8 cellular contexts compared by ENCODE assay signal in the genomic region with DNA sequence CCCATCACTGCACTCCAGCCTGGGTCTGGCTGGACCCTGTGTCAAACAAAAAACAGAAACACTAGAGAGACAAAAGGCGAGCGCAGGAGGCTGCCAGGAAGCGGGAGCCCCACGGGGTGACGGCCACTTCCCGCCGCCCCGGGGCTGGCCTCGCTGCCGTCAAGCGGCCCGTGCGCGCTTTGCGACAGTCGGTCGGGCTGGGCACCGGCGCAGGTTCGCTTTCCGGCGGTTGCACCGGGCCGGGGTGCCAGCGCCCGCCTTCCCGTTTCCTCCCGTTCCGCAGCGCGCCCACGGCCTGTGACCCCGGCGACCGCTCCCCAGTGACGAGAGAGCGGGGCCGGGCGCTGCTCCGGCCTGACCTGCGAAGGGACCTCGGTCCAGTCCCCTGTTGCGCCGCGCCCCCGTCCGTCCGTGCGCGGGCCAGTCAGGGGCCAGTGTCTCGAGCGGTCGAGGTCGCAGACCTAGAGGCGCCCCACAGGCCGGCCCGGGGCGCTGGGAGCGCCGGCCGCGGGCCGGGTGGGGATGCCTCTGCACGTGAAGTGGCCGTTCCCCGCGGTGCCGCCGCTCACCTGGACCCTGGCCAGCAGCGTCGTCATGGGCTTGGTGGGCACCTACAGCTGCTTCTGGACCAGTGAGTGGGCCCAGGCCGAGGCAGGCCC. TPM values are rescaled to one million over a fixed set of nuclear protein-coding genes. Genes with fewer than 3 reads are reported as not detected.
DNase-seq lines count a peak whose midpoint lies in the region; ATAC-seq lines count a peak whose summit lies in the region.

A gene (plus strand): TSS at position 218 of the 659 bp plus-strand sequence. CDS start 305 bp downstream, at position 523.

- H3K79me1 ChIP-seq in mesenchymal stem cell (replicated peaks; ENCODE audit: low read length, poor library complexity, severe bottlenecking), result peaks cover 5% of the 10 kb centered on the region

- no peak within 1 kb of the TSS for H2AFZ ChIP-seq in mesenchymal stem cell (ENCODE audit: low read depth, low read length)

- H3K18ac ChIP-seq in mesenchymal stem cell (ENCODE audit: low read depth in 1 of 2, low read length in 2 of 2), result peak within 1 kb of the TSS; percentile 68 to 89

- WGBS in mesenchymal stem cell, result under 1% methylated on average over 39 of the region's 72 CpGs

- H3K4me2 ChIP-seq in mesenchymal stem cell (ENCODE audit: low read length, poor library complexity, severe bottlenecking), result peak within 1 kb of the TSS; percentile 73

- H3K4ac ChIP-seq in mesenchymal stem cell (ENCODE audit: low read depth in 1 of 2, low read length in 2 of 2), result peak within 1 kb of the TSS; percentile 64 to 67

- H3K23ac ChIP-seq in mesenchymal stem cell (ENCODE audit: low read length in 2 of 2), result no peak within 1 kb of the TSS

- H3K9me3 ChIP-seq in endocrine pancreas (ENCODE audit: control insufficient read depth, low read length), result no peaks in the 10 kb centered on the region
- H3K9me3 ChIP-seq in mesenchymal stem cell (ENCODE audit: control insufficient read depth, low read length), result no peaks in the 10 kb centered on the region

- H3K14ac ChIP-seq in mesenchymal stem cell (ENCODE audit: low read length in 2 of 2), result peak within 1 kb of the TSS in 1 of 2 experiments; percentile 62

- H4K91ac ChIP-seq in mesenchymal stem cell (ENCODE audit: low read length), result peak within 1 kb of the TSS; percentile 92

- H4K8ac ChIP-seq in mesenchymal stem cell (ENCODE audit: low read length), result peak within 1 kb of the TSS; percentile 87

- H3K4me3 ChIP-seq in endocrine pancreas (ENCODE audit: control insufficient read depth, insufficient read depth, low read length) (no peak within 1 kb of the TSS), mesenchymal stem cell (ENCODE audit: insufficient read depth in 1 of 2, low read depth in 1 of 2, low read length in 2 of 2) (peak within 1 kb of the TSS; percentile 77 to 79)

- no peak within 1 kb of the TSS for H2BK5ac ChIP-seq in mesenchymal stem cell (ENCODE audit: low read depth, low read length, poor library complexity, severe bottlenecking)

- no peak within 1 kb of the TSS for H2BK12ac ChIP-seq in mesenchymal stem cell (ENCODE audit: low read length in 2 of 2)

- H3K27ac ChIP-seq in mesenchymal stem cell (ENCODE audit: low read length, poor library complexity, severe bottlenecking), result peak within 1 kb of the TSS; percentile 60

- H2BK15ac ChIP-seq in mesenchymal stem cell (ENCODE audit: low read depth, poor library complexity, severe bottlenecking), result peak within 1 kb of the TSS; percentile 23

- H3K9ac ChIP-seq in endocrine pancreas (ENCODE audit: control insufficient read depth, insufficient read depth, low read length) (peak within 1 kb of the TSS; percentile 43), mesenchymal stem cell (ENCODE audit: low read length) (peak within 1 kb of the TSS; percentile 85)

- ATAC-seq in HG03108 (IDR thresholded peaks at IDR 0.05; ENCODE audit: unreplicated experiment), result peak; percentile 37

- H3K4me1 ChIP-seq in endocrine pancreas (ENCODE audit: control insufficient read depth, insufficient read depth, low read length), result no peaks in the 10 kb centered on the region
- peaks cover 17% of the 10 kb centered on the region for H3K4me1 ChIP-seq in mesenchymal stem cell (ENCODE audit: control insufficient read depth, insufficient read depth, low read depth, low read length)

- H3K36me3 ChIP-seq in endocrine pancreas (ENCODE audit: control insufficient read depth, insufficient read depth, low read length), result no peaks in the 10 kb centered on the region
- H3K36me3 ChIP-seq in mesenchymal stem cell (ENCODE audit: control insufficient read depth in 1 of 2, insufficient read depth in 2 of 2, low read depth in 1 of 2, low read length in 2 of 2), result peaks cover 6 to 12% of the 10 kb centered on the region in 2 experiments

- H3K27me3 ChIP-seq in endocrine pancreas (ENCODE audit: control insufficient read depth, insufficient read depth, low read length) (no peaks in the 10 kb centered on the region), mesenchymal stem cell (ENCODE audit: control insufficient read depth in 1 of 2, insufficient read depth in 1 of 2, low read length in 2 of 2) (peaks cover 0 to 5% of the 10 kb centered on the region in 2 experiments)

- peak within 1 kb of the TSS; percentile 73 for H2BK120ac ChIP-seq in mesenchymal stem cell (ENCODE audit: low read depth, low read length)

- DNase-seq in NCI-H748 (lab: John Stamatoyannopoulos, UW; ENCODE audit: unreplicated experiment) (peak; percentile 54), NCI-H748 treated with DMSO at 0.1 percent for 48 hours (lab: John Stamatoyannopoulos, UW) (no peak), NCI-H774 (lab: John Stamatoyannopoulos, UW) (peak; percentile 51), mesenchymal stem cell (peak; percentile 64)
- peak in 2 of 3 experiments; percentile 21 to 54 for DNase-seq in activated CD8-positive, alpha-beta memory T cell treated with anti-CD3 and anti-CD28 coated beads for 48 hours (ENCODE audit: low read depth in 2 of 3, low spot score in 2 of 3)
- peak; percentile 68 to 70 for DNase-seq in stimulated activated CD8-positive, alpha-beta memory T cell treated with anti-CD3 and anti-CD28 coated beads, Interleukin-15, amount 100 ng/mL, for 48 hours (ENCODE audit: low read depth in 2 of 2)

- H2AK5ac ChIP-seq in mesenchymal stem cell (ENCODE audit: low read length, severe bottlenecking), result no peak within 1 kb of the TSS

RNA-seq across cellular contexts. Expression of the gene that starts here (rescaled TPM):
- 15.9 TPM for polyA plus RNA-seq in mesenchymal stem cell (2013, experiment 1 of 2)
- polyA plus RNA-seq in mesenchymal stem cell (2013, experiment 2 of 2), result 14.1 TPM
